Comparison of ENCODE assay signal across 8 cellular contexts in the genomic region with DNA sequence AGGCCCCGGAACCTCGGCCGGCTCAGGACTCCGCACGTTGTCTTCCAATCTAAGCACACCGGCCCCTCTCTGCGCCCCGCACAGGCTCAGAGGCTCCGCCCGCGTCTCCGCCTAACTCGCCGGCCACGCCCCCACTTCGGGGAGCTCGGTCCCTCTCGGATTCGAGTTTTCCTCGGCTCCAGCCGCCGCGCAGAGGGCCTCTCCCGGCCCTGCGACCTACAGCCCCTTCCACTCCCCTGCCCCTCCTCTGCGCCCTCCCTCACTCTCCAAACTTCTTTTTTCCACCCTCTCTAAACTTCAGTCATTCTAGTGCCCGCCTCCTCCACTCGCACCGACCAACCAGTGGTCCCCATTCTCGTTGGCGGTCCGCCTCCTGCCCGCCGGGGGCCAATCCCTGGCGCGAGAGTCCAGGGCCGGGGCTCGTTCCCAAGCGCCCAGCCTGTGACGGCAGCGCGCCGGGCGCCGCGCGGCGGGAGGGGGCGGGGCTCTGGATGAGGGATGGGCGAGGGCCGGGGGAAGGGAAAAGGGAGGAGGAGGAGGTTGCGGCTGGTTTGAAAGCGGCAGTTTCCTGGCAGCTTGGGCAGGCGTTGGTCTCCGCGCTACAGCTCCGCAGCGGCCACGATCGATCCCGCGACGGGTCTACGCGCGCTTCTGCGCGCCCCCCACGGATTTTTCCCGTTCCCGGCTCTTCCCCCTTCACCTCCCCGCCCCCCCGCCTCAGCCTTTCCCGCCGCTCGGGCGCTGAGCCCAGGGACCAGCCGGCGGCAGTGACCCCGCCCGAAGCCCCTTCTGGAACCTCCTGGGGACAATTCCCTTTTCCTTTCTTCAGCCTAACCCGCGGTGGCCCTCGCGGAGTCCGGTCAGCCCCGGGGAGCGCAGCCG. TPM values are rescaled to one million over a fixed set of nuclear protein-coding genes. Genes with fewer than 3 reads are reported as not detected.
A peak's percentile ranks its signal among the peaks of the same experiment; 100 is the strongest.
DNase-seq lines count a peak whose midpoint lies in the region; ATAC-seq and TF ChIP-seq lines count a peak whose summit lies in the region.

A gene (plus strand): TSS at position 563 of the 882 bp plus-strand sequence. CDS start 519 bp downstream, outside the sequence.

- H3K9ac ChIP-seq in MM.1S (ENCODE audit: low read length) (peak within 1 kb of the TSS; percentile 67), neural progenitor cell (peak within 1 kb of the TSS; percentile 53), stomach smooth muscle (ENCODE audit: low read length in 2 of 2) (peak within 1 kb of the TSS; percentile 73 to 87)

- in situ Hi-C loops in HAP-1 (cut with MboI; ENCODE audit: low sequenced_read_pairs) = no loop called here

- no peaks in the 10 kb centered on the region for H3K27me3 ChIP-seq in HAP-1 (ENCODE audit: low read depth)
- no peaks in the 10 kb centered on the region for H3K27me3 ChIP-seq in MM.1S (replicated peaks; ENCODE audit: insufficient read depth, low read length)
- no peaks in the 10 kb centered on the region for H3K27me3 ChIP-seq in foreskin keratinocyte
- peaks cover 9% of the 10 kb centered on the region for H3K27me3 ChIP-seq in neural progenitor cell
- no peaks in the 10 kb centered on the region for H3K27me3 ChIP-seq in stomach smooth muscle (ENCODE audit: control insufficient read depth in 1 of 2, insufficient read depth in 2 of 2, low read length in 2 of 2)

- H3K9me3 ChIP-seq in HAP-1 (no peaks in the 10 kb centered on the region), MM.1S (replicated peaks; ENCODE audit: insufficient read depth, low read length) (no peaks in the 10 kb centered on the region), neural progenitor cell (ENCODE audit: low read depth) (no peaks in the 10 kb centered on the region), stomach smooth muscle (ENCODE audit: control insufficient read depth in 2 of 2, low read length in 2 of 2) (no peaks in the 10 kb centered on the region)

- no peak for TF ChIP-seq CTCF in MM.1S (IDR thresholded peaks at IDR 0.05; ENCODE audit: low read length)
- no peak for TF ChIP-seq CTCF in foreskin keratinocyte (conservative IDR thresholded peaks at IDR 0.05)
- no peak for TF ChIP-seq CTCF in neural progenitor cell (IDR thresholded peaks at IDR 0.05)

- H3K27ac ChIP-seq in MM.1S (ENCODE audit: low read length) (peak within 1 kb of the TSS; percentile 71; the same call in 1 of the 2 replicates), foreskin keratinocyte (peak within 1 kb of the TSS; percentile 52), neural progenitor cell (peak within 1 kb of the TSS; percentile 82), stomach smooth muscle (ENCODE audit: low read length) (peak within 1 kb of the TSS; percentile 73)

- H3K27ac Mint-ChIP-seq in neural progenitor cell = peak within 1 kb of the TSS; percentile 86

- peak within 1 kb of the TSS; percentile 89 for H3K4me3 Mint-ChIP-seq in neural progenitor cell

- peak; percentile 94 for ATAC-seq in foreskin keratinocyte

- H3K4me3 ChIP-seq in HAP-1 (peak within 1 kb of the TSS; percentile 93), MM.1S (ENCODE audit: low read length) (peak within 1 kb of the TSS; percentile 77), neural progenitor cell (peak within 1 kb of the TSS; percentile 97), stomach smooth muscle (ENCODE audit: low read length in 2 of 2) (peak within 1 kb of the TSS; percentile 91 to 93)

- H3K4me1 ChIP-seq in HAP-1 (peaks cover 23% of the 10 kb centered on the region), MM.1S (ENCODE audit: low read length) (no peaks in the 10 kb centered on the region), foreskin keratinocyte (peaks cover 6% of the 10 kb centered on the region), neural progenitor cell (peaks cover 8% of the 10 kb centered on the region), stomach smooth muscle (ENCODE audit: control insufficient read depth, insufficient read depth, low read length) (peaks cover 11% of the 10 kb centered on the region)

- no peaks in the 10 kb centered on the region for H3K36me3 Mint-ChIP-seq in neural progenitor cell

- no peaks in the 10 kb centered on the region for H3K36me3 ChIP-seq in HAP-1 (replicated peaks)
- no peaks in the 10 kb centered on the region for H3K36me3 ChIP-seq in MM.1S (replicated peaks; ENCODE audit: insufficient read depth, low read length)
- H3K36me3 ChIP-seq in neural progenitor cell = no peaks in the 10 kb centered on the region
- H3K36me3 ChIP-seq in stomach smooth muscle (ENCODE audit: control insufficient read depth in 2 of 2, insufficient read depth in 2 of 2, low read length in 2 of 2) = no peaks in the 10 kb centered on the region

- no peaks in the 10 kb centered on the region for H3K9me2 ChIP-seq in MM.1S (replicated peaks; ENCODE audit: insufficient read depth, low read length)

- H2AFZ ChIP-seq in MM.1S (ENCODE audit: low read length) = peak within 1 kb of the TSS; percentile 88
- peak within 1 kb of the TSS; percentile 95 for H2AFZ ChIP-seq in neural progenitor cell (replicated peaks)

- H3K79me2 ChIP-seq in MM.1S (ENCODE audit: low read length) = peaks cover 23% of the 10 kb centered on the region
- peaks cover 42% of the 10 kb centered on the region for H3K79me2 ChIP-seq in neural progenitor cell (ENCODE audit: low read depth)

- H3K27me3 Mint-ChIP-seq in neural progenitor cell (ENCODE audit: insufficient read depth, low read depth) = peaks cover 14% of the 10 kb centered on the region

- H3K4me2 ChIP-seq in MM.1S (ENCODE audit: low read depth, low read length) = peak within 1 kb of the TSS; percentile 91
- peak within 1 kb of the TSS; percentile 90 for H3K4me2 ChIP-seq in neural progenitor cell

- H3K9me3 Mint-ChIP-seq in neural progenitor cell = peaks cover 3% of the 10 kb centered on the region

- peaks cover 26% of the 10 kb centered on the region for H3K4me1 Mint-ChIP-seq in neural progenitor cell

- H3F3A ChIP-seq in MM.1S (ENCODE audit: insufficient read depth, low read length) (0 out of 2 replicates have a peak, but pooled peaks cover 2% of the 10 kb centered on the region), neural progenitor cell (ENCODE audit: low read depth) (peaks cover 15% of the 10 kb centered on the region)

- DNase-seq in ELF-1 (ENCODE audit: low read depth, low spot score) (peak; percentile 100), HAP-1 (ENCODE audit: low spot score in 2 of 2) (peak; percentile 98 to 99), MM.1S (peak; percentile 86), SIG-M5 treated with dmso at 0.1 percent for 504 hours (lab: John Stamatoyannopoulos, UW; ENCODE audit: unreplicated experiment) (peak; percentile 91), foreskin keratinocyte (peak; percentile 93 to 97), neural progenitor cell (ENCODE audit: low spot score) (peak; percentile 99)
- DNase-seq in activated naive CD4-positive, alpha-beta T cell (lab: John Stamatoyannopoulos, UW) = peak; percentile 65 to 89 (median 85)

- no peaks in the 10 kb centered on the region for H4K20me1 ChIP-seq in MM.1S (ENCODE audit: insufficient read depth, low read length)
- peaks cover 27% of the 10 kb centered on the region for H4K20me1 ChIP-seq in neural progenitor cell (ENCODE audit: low read depth)

RNA-seq across cellular contexts. Expression of the gene that starts here (rescaled TPM):
- total RNA-seq in foreskin keratinocyte (6.9 and 7.6 TPM in 2 replicates), neural progenitor cell (ENCODE audit: low replicate concordance) (20.9 and 26.9 TPM in 2 replicates)
- 1.8 and 2.6 TPM in 2 replicates for polyA plus RNA-seq in foreskin keratinocyte

Comparison
In these comparisons a context has a peak if more than half of its experiments do, and no peak if none do; other contexts are left out.
1. Peak in every context shown above with its lines: DNase-seq, ATAC-seq, H3K4me3 ChIP-seq and H3K27ac ChIP-seq.